8 cellular contexts compared by ENCODE assay signal in genomic region chr11:69131644-69132300, GRCh38. TPM values are rescaled to one million over a fixed set of nuclear protein-coding genes. Genes with fewer than 3 reads are reported as not detected.
DNase-seq lines count a peak whose midpoint lies in the region; ATAC-seq and TF ChIP-seq lines count a peak whose summit lies in the region.

No MANE protein-coding gene starts in this region.

- ATAC-seq in upper lobe of right lung (peak; percentile 94), GM19023 (IDR thresholded peaks at IDR 0.05; ENCODE audit: unreplicated experiment) (no peak), GM21423 (IDR thresholded peaks at IDR 0.05; ENCODE audit: unreplicated experiment) (no peak)

- no peaks in the 10 kb centered on the region for H3K4me1 ChIP-seq in breast epithelium
- peaks cover 5% of the 10 kb centered on the region for H3K4me1 ChIP-seq in upper lobe of right lung

- H3K9me3 ChIP-seq in breast epithelium = no peaks in the 10 kb centered on the region
- H3K9me3 ChIP-seq in upper lobe of right lung = no peaks in the 10 kb centered on the region

- intact Hi-C loops in breast epithelium (cut with DNase I; ENCODE audit: low total_unique reads) (no loop called here), upper lobe of right lung (cut with DNase I) (no loop called here)

- DNase-seq in GM04503 (ENCODE audit: low read depth) = peak; percentile 15
- peak; percentile 33 for DNase-seq in NCI-H2171 (lab: John Stamatoyannopoulos, UW)
- DNase-seq in breast epithelium (ENCODE audit: low spot score in 2 of 2) = peak; percentile 77 to 81
- peak; percentile 87 for DNase-seq in kidney tubule cell (ENCODE audit: low spot score)
- peak; percentile 83 for DNase-seq in upper lobe of right lung
- DNase-seq in epidermal melanocyte (ENCODE audit: insufficient read length, low spot score) = no peak

- H3K4me3 ChIP-seq in breast epithelium (no peak overlapping the region), upper lobe of right lung (no peak overlapping the region)

- H3K27ac ChIP-seq in breast epithelium (no peak overlapping the region), upper lobe of right lung (no peak overlapping the region)

- no peak for TF ChIP-seq POLR2A in breast epithelium (IDR thresholded peaks at IDR 0.05)

- no peaks in the 10 kb centered on the region for H3K27me3 ChIP-seq in breast epithelium
- H3K27me3 ChIP-seq in upper lobe of right lung = no peaks in the 10 kb centered on the region

- H3K36me3 ChIP-seq in breast epithelium = no peaks in the 10 kb centered on the region
- no peaks in the 10 kb centered on the region for H3K36me3 ChIP-seq in upper lobe of right lung

- TF ChIP-seq CTCF in breast epithelium (IDR thresholded peaks at IDR 0.05) = peak; percentile 49 to 95 (median 90)
- peak; percentile 82 for TF ChIP-seq CTCF in upper lobe of right lung (IDR thresholded peaks at IDR 0.05)

RNA-seq across cellular contexts. Expression of gene SMIM38, which starts 24.0 kb away (rescaled TPM):
- total RNA-seq in breast epithelium (1 to 10 TPM in 2 of 3 donors, under 1 TPM in 1; 0.32 to 2.6 (median 1.6) TPM), upper lobe of right lung (not detected)
